ENCODE assay signal across 8 cellular contexts in the genomic region with DNA sequence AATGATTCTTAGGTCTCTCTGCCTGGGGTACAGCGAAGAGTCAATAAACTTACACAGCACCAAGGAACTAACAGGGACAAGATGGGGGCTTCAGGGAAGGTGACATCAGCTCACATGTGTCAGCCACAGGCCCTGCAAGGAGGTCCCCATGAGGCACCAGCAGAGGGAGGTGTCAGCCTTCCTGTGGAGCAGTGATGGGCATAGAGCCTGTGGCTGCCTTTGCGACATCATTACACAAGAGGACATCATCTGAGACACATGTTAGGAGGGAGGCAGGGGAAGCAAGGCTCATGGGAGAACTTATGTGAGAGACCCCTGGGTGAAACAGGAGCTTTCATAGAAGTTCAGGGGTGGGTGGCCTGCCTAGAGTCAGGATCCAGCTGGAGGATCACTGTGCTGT.
A peak's percentile ranks its signal among the peaks of the same experiment; 100 is the strongest.
DNase-seq lines count a peak whose midpoint lies in the region; ATAC-seq and TF ChIP-seq lines count a peak whose summit lies in the region.

No MANE protein-coding gene starts in this region.

- H3K9me3 ChIP-seq in GM23248 (ENCODE audit: low read depth) (no peaks in the 10 kb centered on the region), SJCRH30 (replicated peaks) (no peaks in the 10 kb centered on the region), heart left ventricle (no peaks in the 10 kb centered on the region)

- H3K4me3 ChIP-seq in GM23248 (no peak overlapping the region), SJCRH30 (no peak overlapping the region), heart left ventricle (no peak overlapping the region)

- H3K4me3 Mint-ChIP-seq in Calu3 (ENCODE audit: low read depth, unreplicated experiment): no peak overlapping the region
- no peak overlapping the region for H3K4me3 Mint-ChIP-seq in stimulated activated naive B cell treated with anti-CD40 and anti-IgM and Interleukin-4, amounts not matched to agents 10 μg/mL and 1 μg/mL and 100 μg/mL, for 72 hours

- 70 to 82% methylated on average over 2 of the region's 2 CpGs for WGBS in GM23248 (ENCODE audit: low coverage in 1 of 2, low lambda C conversion rate in 2 of 2, missing lambda C conversion rate in 2 of 2), 2 experiments
- WGBS in heart left ventricle, 4 donors: 76 to 83% (median 79%) methylated on average over 2 of the region's 2 CpGs

- no peaks in the 10 kb centered on the region for H3K9me2 ChIP-seq in GM23248 (ENCODE audit: insufficient read depth)

- no peak overlapping the region for H2AFZ ChIP-seq in GM23248

- H3K4me2 ChIP-seq in GM23248 (ENCODE audit: unreplicated experiment): no peak overlapping the region

- no peak overlapping the region for H3K27ac Mint-ChIP-seq in Calu3 (ENCODE audit: unreplicated experiment)
- H3K27ac Mint-ChIP-seq in stimulated activated naive B cell treated with anti-CD40 and anti-IgM and Interleukin-4, amounts not matched to agents 10 μg/mL and 1 μg/mL and 100 μg/mL, for 72 hours: no peak overlapping the region

- H3K36me3 ChIP-seq in GM23248 (ENCODE audit: low read depth) (no peaks in the 10 kb centered on the region), SJCRH30 (no peaks in the 10 kb centered on the region), heart left ventricle (peaks cover 0 to 4% (median 0%) of the 10 kb centered on the region in 9 donors)

- H3K27me3 ChIP-seq in GM23248 (replicated peaks; ENCODE audit: insufficient read depth) (no peaks in the 10 kb centered on the region), SJCRH30 (no peaks in the 10 kb centered on the region), heart left ventricle (no peaks in the 10 kb centered on the region)

- H3K27me3 Mint-ChIP-seq in Calu3 (ENCODE audit: unreplicated experiment): no peaks in the 10 kb centered on the region
- no peaks in the 10 kb centered on the region for H3K27me3 Mint-ChIP-seq in stimulated activated naive B cell treated with anti-CD40 and anti-IgM and Interleukin-4, amounts not matched to agents 10 μg/mL and 1 μg/mL and 100 μg/mL, for 72 hours

- ATAC-seq in heart left ventricle: peak in 3 of 4 donors; percentile 61 to 72 (median 70)
- peak; percentile 60 to 70 for ATAC-seq in stimulated activated naive B cell treated with anti-CD40 and anti-IgM and Interleukin-4, amounts not matched to agents 10 μg/mL and 1 μg/mL and 100 μg/mL, for 72 hours (replicated peaks)

- no peak overlapping the region for H3K27ac ChIP-seq in GM23248
- no peak overlapping the region for H3K27ac ChIP-seq in SJCRH30
- no peak overlapping the region for H3K27ac ChIP-seq in heart left ventricle

- no peak overlapping the region for H3K9ac ChIP-seq in GM23248

- TF ChIP-seq CTCF in Calu3 (IDR thresholded peaks at IDR 0.05; ENCODE audit: unreplicated experiment) (no peak), heart left ventricle (IDR thresholded peaks at IDR 0.05) (peak in 9 of 12 donors; percentile 8 to 51 (median 30))

- intact Hi-C loops in Calu3 (cut with micrococcal nuclease; ENCODE audit: unreplicated experiment): no loop called here
- intact Hi-C loops in heart left ventricle (cut with DNase I): loop anchor here in 3 of 10 donors (10.0 kb wide), 1 partner anchor 389 kb away; a partner anchor contains a TSS

- DNase-seq in Calu3: peak; percentile 30
- peak; percentile 77 for DNase-seq in GM23248
- DNase-seq in SJCRH30: peak; percentile 5 to 10
- DNase-seq in heart left ventricle: peak in 2 of 5 donors; percentile 14 to 36
- no peak for DNase-seq in stimulated activated naive B cell treated with anti-CD40 and anti-IgM and Interleukin-4, amounts not matched to agents 10 μg/mL and 1 μg/mL and 100 μg/mL, for 72 hours
- DNase-seq in stimulated activated naive CD4-positive, alpha-beta T cell treated with Interleukin-2 at 50 U/mL for 16 hours (lab: John Stamatoyannopoulos, UW): no peak
- no peak for DNase-seq in central memory CD4-positive, alpha-beta T cell
- DNase-seq in NCI-H446 (lab: John Stamatoyannopoulos, UW): no peak

- no peaks in the 10 kb centered on the region for H3K36me3 Mint-ChIP-seq in Calu3 (ENCODE audit: insufficient read depth, unreplicated experiment)
- H3K36me3 Mint-ChIP-seq in stimulated activated naive B cell treated with anti-CD40 and anti-IgM and Interleukin-4, amounts not matched to agents 10 μg/mL and 1 μg/mL and 100 μg/mL, for 72 hours: no peaks in the 10 kb centered on the region

- in situ Hi-C loops in GM23248 (cut with MboI): no loop called here

- CTCF ChIA-PET in Calu3 (lab: Charles Lee): no interaction called here

- TF ChIP-seq POLR2A in heart left ventricle (IDR thresholded peaks at IDR 0.05): no peak

- no TSS peak for BruUV-seq in Calu3 (replicated peaks; lab: Mats Ljungman, UMichigan)

- H3K4me1 Mint-ChIP-seq in Calu3 (ENCODE audit: low read depth, unreplicated experiment): no peaks in the 10 kb centered on the region
- H3K4me1 Mint-ChIP-seq in stimulated activated naive B cell treated with anti-CD40 and anti-IgM and Interleukin-4, amounts not matched to agents 10 μg/mL and 1 μg/mL and 100 μg/mL, for 72 hours: no peaks in the 10 kb centered on the region

- no peaks in the 10 kb centered on the region for H4K20me1 ChIP-seq in GM23248 (ENCODE audit: insufficient read depth)

- H3K9me3 Mint-ChIP-seq in Calu3 (ENCODE audit: low read depth, unreplicated experiment): no peaks in the 10 kb centered on the region
- H3K9me3 Mint-ChIP-seq in stimulated activated naive B cell treated with anti-CD40 and anti-IgM and Interleukin-4, amounts not matched to agents 10 μg/mL and 1 μg/mL and 100 μg/mL, for 72 hours: peaks cover 0 to 5% of the 10 kb centered on the region in 2 donors

- H3K4me1 ChIP-seq in GM23248 (ENCODE audit: insufficient read depth) (no peaks in the 10 kb centered on the region), SJCRH30 (no peaks in the 10 kb centered on the region), heart left ventricle (peaks cover 0 to 13% (median 2%) of the 10 kb centered on the region in 12 donors)

- no peaks in the 10 kb centered on the region for H3K79me2 ChIP-seq in GM23248 (ENCODE audit: insufficient read depth)

- no peaks in the 10 kb centered on the region for H3F3A ChIP-seq in GM23248 (ENCODE audit: insufficient read depth)

Comparison
In these comparisons a context has a peak if more than half of its experiments do, and no peak if none do; other contexts are left out.
1. DNase-seq: peak in Calu3 (single experiment), GM23248 (single experiment) and SJCRH30 (2 of 2); none in stimulated activated naive B cell treated with anti-CD40 and anti-IgM and Interleukin-4, amounts not matched to agents 10 μg/mL and 1 μg/mL and 100 μg/mL, for 72 hours (single experiment), stimulated activated naive CD4-positive, alpha-beta T cell treated with Interleukin-2 at 50 U/mL for 16 hours (single experiment), central memory CD4-positive, alpha-beta T cell (single experiment) and NCI-H446 (0 of 2).